Comparison of ENCODE assay signal across 21 cellular contexts in genomic region chr10:117896517-117896916, GRCh38.
A peak's percentile ranks its signal among the peaks of the same experiment; 100 is the strongest.
DNase-seq lines count a peak whose midpoint lies in the region; ATAC-seq, FAIRE-seq and TF ChIP-seq lines count a peak whose summit lies in the region.
"Had no signal": no experiment of that assay in that cellular context is flagged by ENCODE, and none has a peak within 500 bp of the region (broad histone marks: within the 10 kb centered on the region; RNA-seq: fewer than 3 reads in every experiment).

No MANE protein-coding gene starts in this region.

- intact Hi-C loops in sigmoid colon (cut with DNase I): no loop called here

- CTCF ChIA-PET in A549 (lab: Yijun Ruan, JAX): interaction anchor here (1.3 kb wide), 1 partner anchor 12 kb away, joined by 3 read pairs; no protein-coding TSS in a partner anchor

- H3K4me1 ChIP-seq in A549 (no peaks in the 10 kb centered on the region), SJCRH30 (no peaks in the 10 kb centered on the region), sigmoid colon (no peaks in the 10 kb centered on the region)

- TF ChIP-seq POLR2A in A549 (IDR thresholded peaks at IDR 0.05; ENCODE audit: low read length): no peak
- TF ChIP-seq POLR2A in sigmoid colon (IDR thresholded peaks at IDR 0.05): no peak

- H3K9me3 ChIP-seq in A549 (0 out of 3 replicates have a peak, but pooled peaks cover 2% of the 10 kb centered on the region), SJCRH30 (replicated peaks) (no peaks in the 10 kb centered on the region; the same call in 1 of the 2 replicates), sigmoid colon (no peaks in the 10 kb centered on the region)
- H3K9me3 ChIP-seq: SK-N-SH had no signal

- ATAC-seq in A549 (no peak), GM18870 (IDR thresholded peaks at IDR 0.05; ENCODE audit: unreplicated experiment) (no peak), GM21528 (IDR thresholded peaks at IDR 0.05; ENCODE audit: low FRiP score, unreplicated experiment) (no peak)

- H3K27me3 ChIP-seq in SJCRH30 (no peaks in the 10 kb centered on the region), sigmoid colon (peaks cover 0 to 6% (median 0%) of the 10 kb centered on the region in 3 donors)

- no peak for TF ChIP-seq EP300 in A549 (IDR thresholded peaks at IDR 0.05)
- TF ChIP-seq EP300 in sigmoid colon (IDR thresholded peaks at IDR 0.05): no peak

- no peaks in the 10 kb centered on the region for H3K36me3 ChIP-seq in SJCRH30
- H3K36me3 ChIP-seq in sigmoid colon: no peaks in the 10 kb centered on the region

- no peak for TF ChIP-seq RAD21 in A549 (conservative IDR thresholded peaks at IDR 0.05 in 1 of 2, IDR thresholded peaks at IDR 0.05 in 1 of 2)

- TF ChIP-seq CTCF in A549 (IDR thresholded peaks at IDR 0.05) (no peak), sigmoid colon (IDR thresholded peaks at IDR 0.05) (no peak)

- POLR2A ChIA-PET in A549 (lab: Yijun Ruan, JAX): no interaction called here

- H3K4me3 ChIP-seq in A549 (no peak overlapping the region), SJCRH30 (no peak overlapping the region), sigmoid colon (no peak overlapping the region)
- H3K4me3 ChIP-seq: PC-9 had no signal

- DNase-seq in A549 (ENCODE audit: low read depth in 1 of 2, low spot score in 1 of 2): peak in 1 of 2 experiments; percentile 24
- DNase-seq in H4 (ENCODE audit: low spot score): peak; percentile 64
- DNase-seq in M059J (ENCODE audit: low read depth): peak; percentile 1
- peak; percentile 15 to 52 for DNase-seq in SJCRH30
- no peak for DNase-seq in activated CD4-positive, alpha-beta T cell treated with anti-CD3 and anti-CD28 coated beads, Interleukin-2, amount 50 U/mL, for 48 hours
- DNase-seq in sigmoid colon: no peak
- DNase-seq: 8988T, Calu3, GOT3, IMR-90, NCI-H1436 treated with DMSO at 0.1 percent for 48 hours, NCI-H2081 treated with DMSO at 0.1 percent for 48 hours, NCI-H2227 treated with DMSO at 0.1 percent for 48 hours, NCI-H524 treated with DMSO at 0.1 percent for 48 hours, PC-9, SK-N-SH, T-helper 1 cell had no signal

- no peak overlapping the region for H3K27ac ChIP-seq in A549
- no peak overlapping the region for H3K27ac ChIP-seq in SJCRH30
- H3K27ac ChIP-seq in sigmoid colon: no peak overlapping the region
- H3K27ac ChIP-seq: PC-9 had no signal

- WGBS in A549 (ENCODE audit: missing lambda C conversion rate): 30% methylated on average over 3 of the region's 3 CpGs
- WGBS in sigmoid colon, 2 donors: 70 to 74% methylated on average over 3 of the region's 3 CpGs

- H3K4me2 ChIP-seq in A549: no peak overlapping the region
- H3K4me2 ChIP-seq: PC-9, SK-N-SH had no signal

- FAIRE-seq in A549 (lab: Jason Lieb, UNC): no peak
- FAIRE-seq: GM12891, GM19239 had no signal

TF ChIP-seq in A549, 52 proteins besides CTCF, POLR2A, EP300 and RAD21:
- TF ChIP-seq USF2 (IDR thresholded peaks at IDR 0.05) (peak; percentile 65), JUN (IDR thresholded peaks at IDR 0.05) (no peak)

Comparison
In these comparisons a context has a peak if more than half of its experiments do, and no peak if none do; other contexts are left out.
1. DNase-seq: peak in H4 (single experiment), M059J (single experiment) and SJCRH30 (2 of 2); none in activated CD4-positive, alpha-beta T cell treated with anti-CD3 and anti-CD28 coated beads, Interleukin-2, amount 50 U/mL, for 48 hours (0 of 2) and sigmoid colon (single experiment).